Comparison of ENCODE assay signal across 21 cellular contexts in genomic region chr10:34196058-34196433, GRCh38.
"Had no signal": no experiment of that assay in that cellular context is flagged by ENCODE, and none has a peak within 500 bp of the region (broad histone marks: within the 10 kb centered on the region; RNA-seq: fewer than 3 reads in every experiment).

No MANE protein-coding gene starts in this region.

- DNase-seq: KBM-7, MV-4-11, NCI-H1048, NCI-H1105, NCI-H1436 treated with DMSO at 0.1 percent for 48 hours, NCI-H1694, NCI-H187 treated with DMSO at 0.1 percent for 48 hours, NCI-H2029 treated with DMSO at 0.1 percent for 48 hours, NCI-H2171, NCI-H226, NCI-H446, NCI-H510A, NCI-H524 treated with DMSO at 0.1 percent for 48 hours, NCI-H69, NCI-H774, PC-9, Peyer's patch, SHP77 treated with DMSO at 0.1 percent for 48 hours, SJCRH30 had no signal

- H3K4me2 ChIP-seq: PC-9 had no signal

- H3K4me3 ChIP-seq: PC-9, Peyer's patch, SJCRH30 had no signal

- H3K27ac ChIP-seq: PC-9, Peyer's patch, SJCRH30 had no signal

- ATAC-seq: Right ventricle myocardium inferior, SK-N-SH treated with all-trans-retinoic acid at 6 μM for 48 hours had no signal

- H3K27me3 ChIP-seq: Peyer's patch, SJCRH30 had no signal

- H2AFZ ChIP-seq: PC-9 had no signal

- H3K36me3 ChIP-seq: Peyer's patch, SJCRH30 had no signal

- H3K9me3 ChIP-seq: Peyer's patch, SJCRH30 had no signal
